ENCODE assay signal across 28 cellular contexts in the genomic region with DNA sequence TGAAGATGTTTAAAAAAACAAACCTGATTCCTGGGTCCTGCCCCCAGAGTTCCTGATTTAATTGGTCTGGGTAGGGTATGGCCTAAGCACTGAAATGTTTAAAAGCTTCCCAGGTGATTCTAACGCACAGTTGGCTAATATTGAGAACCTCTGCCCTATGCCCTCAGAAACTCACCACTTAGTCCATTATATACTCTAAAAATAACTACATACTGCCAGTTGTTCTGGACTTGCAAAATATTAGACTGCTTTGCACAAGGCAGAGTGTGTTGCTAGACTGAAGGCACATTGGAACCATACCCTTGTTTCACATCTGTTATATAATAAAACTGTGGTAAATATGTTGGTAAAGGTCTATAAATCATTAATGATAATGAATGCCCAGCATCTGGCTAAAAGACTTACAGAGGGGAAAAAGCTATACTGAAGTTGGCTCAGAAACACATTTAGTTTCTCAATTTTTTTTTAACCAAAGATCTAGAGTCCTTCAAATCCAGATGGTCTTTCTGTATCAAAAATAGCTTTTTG.
"Had no signal": no experiment of that assay in that cellular context is flagged by ENCODE, and none has a peak within 500 bp of the region (broad histone marks: within the 10 kb centered on the region; RNA-seq: fewer than 3 reads in every experiment).

No MANE protein-coding gene starts in this region.

- FAIRE-seq: colon, frontal cortex, keratinocyte had no signal

- H3K27ac Mint-ChIP-seq: activated CD4-positive, alpha-beta T cell treated with anti-CD3 and anti-CD28 coated beads for 36 hours; activated CD8-positive, alpha-beta memory T cell treated with anti-CD3 and anti-CD28 coated beads, Interleukin-2, amount 10 ng/mL, durations not matched to agents 7 days and 5 days; activated CD8-positive, alpha-beta T cell treated with anti-CD3 and anti-CD28 coated beads, Interleukin-2, amount 10 ng/mL, durations not matched to agents 7 days and 5 days; activated naive CD8-positive, alpha-beta T cell; activated T-helper 2 cell treated with anti-CD3 and anti-CD28 coated beads, Interferon-gamma antibody, Interleukin-2, Interleukin-4, amounts not matched to agents 10 μg/mL and 5 μg/mL and 100 μg/mL, durations not matched to agents 14 hours and 24 hours and 36 hours; mesothelial cell of epicardium; naive B cell; neural progenitor cell; stimulated activated naive CD8-positive, alpha-beta T cell treated with anti-CD3 and anti-CD28 coated beads, Interleukin-15, Interleukin-2, amounts not matched to agents 100 ng/mL and 50 ng/mL, for 24 hours; T-helper 2 cell treated with Interferon-gamma antibody and Interleukin-4, amounts not matched to agents 5 μg/mL and 100 μg/mL, for 36 hours had no signal

- H3K4me2 ChIP-seq: hepatocyte, neural progenitor cell had no signal

- H3K9me3 Mint-ChIP-seq: activated T-helper 2 cell treated with anti-CD3 and anti-CD28 coated beads, Interferon-gamma antibody, Interleukin-2, Interleukin-4, amounts not matched to agents 10 μg/mL and 5 μg/mL and 100 μg/mL, durations not matched to agents 14 hours and 24 hours and 36 hours; naive B cell; stimulated activated naive CD8-positive, alpha-beta T cell treated with anti-CD3 and anti-CD28 coated beads, Interleukin-15, Interleukin-2, amounts not matched to agents 100 ng/mL and 50 ng/mL, for 24 hours; T-helper 2 cell treated with Interferon-gamma antibody and Interleukin-4, amounts not matched to agents 5 μg/mL and 100 μg/mL, for 36 hours had no signal

- H3K27me3 ChIP-seq: esophagus muscularis mucosa, hepatocyte, neural progenitor cell, vagina had no signal

- H3K4me1 Mint-ChIP-seq: activated CD8-positive, alpha-beta memory T cell treated with anti-CD3 and anti-CD28 coated beads, Interleukin-2, amount 10 ng/mL, durations not matched to agents 7 days and 5 days had no signal

- H3K4me3 Mint-ChIP-seq: activated CD4-positive, alpha-beta T cell treated with anti-CD3 and anti-CD28 coated beads for 36 hours; activated CD8-positive, alpha-beta memory T cell treated with anti-CD3 and anti-CD28 coated beads, Interleukin-2, amount 10 ng/mL, durations not matched to agents 7 days and 5 days; activated CD8-positive, alpha-beta T cell treated with anti-CD3 and anti-CD28 coated beads, Interleukin-2, amount 10 ng/mL, durations not matched to agents 7 days and 5 days; activated naive CD8-positive, alpha-beta T cell; mesothelial cell of epicardium; naive B cell; neural progenitor cell; stimulated activated naive CD8-positive, alpha-beta T cell treated with anti-CD3 and anti-CD28 coated beads, Interleukin-15, Interleukin-2, amounts not matched to agents 100 ng/mL and 50 ng/mL, for 24 hours; T-helper 2 cell treated with Interferon-gamma antibody and Interleukin-4, amounts not matched to agents 5 μg/mL and 100 μg/mL, for 36 hours had no signal

- ATAC-seq: activated CD4-positive, alpha-beta T cell treated with anti-CD3 and anti-CD28 coated beads for 36 hours; activated CD8-positive, alpha-beta memory T cell treated with anti-CD3 and anti-CD28 coated beads, Interleukin-2, amount 10 ng/mL, durations not matched to agents 7 days and 5 days; activated CD8-positive, alpha-beta T cell treated with anti-CD3 and anti-CD28 coated beads, Interleukin-2, amount 10 ng/mL, durations not matched to agents 7 days and 5 days; left cardiac atrium; right cardiac atrium had no signal

- H3K36me3 ChIP-seq: esophagus muscularis mucosa, neural progenitor cell, thoracic aorta, vagina had no signal

- H3K36me3 Mint-ChIP-seq: activated CD8-positive, alpha-beta memory T cell treated with anti-CD3 and anti-CD28 coated beads, Interleukin-2, amount 10 ng/mL, durations not matched to agents 7 days and 5 days; naive B cell had no signal

- H3K4me3 ChIP-seq: esophagus muscularis mucosa, hepatocyte, neural progenitor cell, thoracic aorta, vagina had no signal

- H3K9ac ChIP-seq: neural progenitor cell, parathyroid adenoma had no signal

- H3K9me3 ChIP-seq: esophagus muscularis mucosa, thoracic aorta, vagina had no signal

- DNase-seq: activated CD4-positive, alpha-beta T cell treated with anti-CD3 and anti-CD28 coated beads for 36 hours; activated CD4-positive, CD25-positive, alpha-beta regulatory T cell; activated CD8-positive, alpha-beta memory T cell treated with anti-CD3 and anti-CD28 coated beads, Interleukin-2, amount 10 ng/mL, durations not matched to agents 7 days and 5 days; activated CD8-positive, alpha-beta T cell treated with anti-CD3 and anti-CD28 coated beads, Interleukin-2, amount 10 ng/mL, durations not matched to agents 7 days and 5 days; activated T-cell treated with anti-CD3 and anti-CD28 coated beads, Interleukin-2, amount 50 U/mL, for 48 hours; anterior cingulate cortex; dermis blood vessel endothelial cell; effector CD4-positive, alpha-beta T cell; left cardiac atrium; naive B cell; occipital lobe; right cardiac atrium; stimulated activated CD4-positive, alpha-beta T cell treated with anti-CD3 and anti-CD28 coated beads, Interleukin-2, amount 100 ng/mL, for 48 hours; T-helper 1 cell had no signal

- H2AFZ ChIP-seq: hepatocyte, neural progenitor cell, parathyroid adenoma had no signal

- H3K27ac ChIP-seq: esophagus muscularis mucosa, neural progenitor cell, parathyroid adenoma, thoracic aorta, vagina had no signal
